In genomic region chr2:189762551-189763298, GRCh38 we compare ENCODE assay signal across 1 cellular context.
TF ChIP-seq lines count a peak whose summit lies in the region.

OSGEPL1 (minus strand) TSS chr2:189762792; CDS start chr2:189761640, 1,152 bp downstream.

TF ChIP-seq in SK-N-SH, 30 proteins besides CTCF, POLR2A, EP300 and RAD21 (continued from another document):
- TF ChIP-seq POLR2AphosphoS5 (IDR thresholded peaks at IDR 0.05; ENCODE audit: low read depth, low read length): peak; percentile 73
- TF ChIP-seq CHD2 (IDR thresholded peaks at IDR 0.05; ENCODE audit: low read length, partially characterized antibody): peak; percentile 23
- no peak for TF ChIP-seq REST (IDR thresholded peaks at IDR 0.05; ENCODE audit: low read depth, low read length)
- TF ChIP-seq ZBTB33 (IDR thresholded peaks at IDR 0.05; ENCODE audit: borderline replicate concordance, low read depth): peak; percentile 55; the same call in 1 of the 2 replicates
- peak; percentile 94 for TF ChIP-seq MXI1 (IDR thresholded peaks at IDR 0.05; ENCODE audit: low read depth, low read length)
- TF ChIP-seq GATA2 (CRISPR knock-in tag; IDR thresholded peaks at IDR 0.05): peak; percentile 48
- peak; percentile 95 for TF ChIP-seq MAX (IDR thresholded peaks at IDR 0.05; ENCODE audit: low read depth)
- peak; percentile 15; the same call in 1 of the 2 replicates for TF ChIP-seq YY1 (IDR thresholded peaks at IDR 0.05; ENCODE audit: low read depth)
- no peak for TF ChIP-seq NRF1 (IDR thresholded peaks at IDR 0.05; ENCODE audit: low read depth, low read length)
- TF ChIP-seq TCF12 (IDR thresholded peaks at IDR 0.05): no peak
- TF ChIP-seq RXRA (IDR thresholded peaks at IDR 0.05; ENCODE audit: borderline replicate concordance, low read depth): no peak
- TF ChIP-seq JUND (IDR thresholded peaks at IDR 0.05): 0 out of 2 replicates have a peak, but pooled peaks have one; percentile 4
- no peak for TF ChIP-seq TEAD4 (IDR thresholded peaks at IDR 0.05; ENCODE audit: borderline replicate concordance, insufficient read depth)
- TF ChIP-seq USF2 (IDR thresholded peaks at IDR 0.05; ENCODE audit: borderline replicate concordance, low read depth, low read length): 0 out of 2 replicates have a peak, but pooled peaks have one; percentile 43
